ENCODE assay signal across 9 cellular contexts in the genomic region with DNA sequence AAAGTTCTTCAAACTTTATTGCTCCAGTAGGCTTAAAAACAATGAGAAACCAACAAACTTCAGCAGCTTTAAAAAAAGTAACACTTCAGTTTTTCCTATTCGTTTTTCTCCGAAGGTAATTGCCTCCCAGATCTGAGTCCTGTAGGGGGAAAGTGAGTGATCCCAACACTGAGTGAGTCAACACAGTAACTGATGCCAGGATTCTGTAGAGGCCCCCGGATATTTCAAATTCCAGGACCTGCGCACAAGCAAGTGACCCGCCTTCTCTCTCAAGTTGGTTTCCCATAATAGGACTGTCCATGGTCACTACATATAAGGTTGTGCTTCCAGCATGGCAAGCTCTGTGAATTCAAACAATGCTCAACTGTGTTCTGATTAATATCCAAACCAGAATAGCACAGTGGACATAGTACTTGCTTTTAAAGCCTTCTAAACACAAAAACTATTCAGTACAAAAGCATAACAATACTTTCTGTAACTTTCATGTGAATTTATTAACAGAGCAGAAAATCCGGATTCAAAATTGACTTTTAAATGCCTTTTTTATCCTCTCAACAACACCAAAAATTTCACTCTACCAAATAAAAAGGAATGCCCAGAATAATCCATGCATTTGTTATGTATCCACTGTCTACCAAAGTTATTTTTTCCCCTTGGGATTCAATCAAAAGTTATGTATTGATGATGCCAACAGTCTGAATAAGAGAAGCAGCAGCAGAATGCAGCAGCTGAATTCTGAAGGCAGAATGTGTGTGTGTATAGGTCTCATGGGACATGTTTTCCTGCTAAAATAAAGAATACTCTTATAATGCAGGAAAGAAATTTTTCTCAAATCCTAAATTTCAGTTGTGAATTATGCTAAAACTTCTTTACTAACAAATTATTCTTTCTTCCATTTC. TPM values are rescaled to one million over a fixed set of nuclear protein-coding genes. Genes with fewer than 3 reads are reported as not detected.
DNase-seq lines count a peak whose midpoint lies in the region; ATAC-seq and TF ChIP-seq lines count a peak whose summit lies in the region.
"Had no signal": no experiment of that assay in that cellular context is flagged by ENCODE, and none has a peak within 500 bp of the region (broad histone marks: within the 10 kb centered on the region; RNA-seq: fewer than 3 reads in every experiment).

A gene (minus strand): TSS at position 194 of the 899 bp plus-strand sequence. CDS start 237 bp downstream, outside the sequence.

- no peak for ATAC-seq in activated naive CD4-positive, alpha-beta T cell treated with anti-CD3 and anti-CD28 coated beads, Interleukin-2, amount 50 U/mL, for 72 hours

- H3K9me3 ChIP-seq in esophagus squamous epithelium (no peaks in the 10 kb centered on the region), subcutaneous abdominal adipose tissue (ENCODE audit: control insufficient read depth in 5 of 5, low read length in 5 of 5) (peaks cover 0 to 2% (median 0%) of the 10 kb centered on the region in 5 donors)

- H3K9ac ChIP-seq in subcutaneous abdominal adipose tissue (ENCODE audit: low read length in 5 of 5) = peak within 1 kb of the TSS; percentile 37 to 75 (median 42)

- WGBS in esophagus squamous epithelium, 2 donors = 26 to 34% methylated on average over 4 to 5 of the region's 6 CpGs

- intact Hi-C loops in esophagus squamous epithelium (cut with DNase I) = no loop called here

- H3K4me3 Mint-ChIP-seq in activated naive CD8-positive, alpha-beta T cell treated with anti-CD3 and anti-CD28 coated beads for 36 hours = no peak within 1 kb of the TSS

- no peaks in the 10 kb centered on the region for H3K27me3 ChIP-seq in esophagus squamous epithelium
- no peaks in the 10 kb centered on the region for H3K27me3 ChIP-seq in subcutaneous abdominal adipose tissue (ENCODE audit: control insufficient read depth in 5 of 5, insufficient read depth in 4 of 5, low read length in 5 of 5)

- TF ChIP-seq CTCF in esophagus squamous epithelium (IDR thresholded peaks at IDR 0.05) = no peak

- H3K4me3 ChIP-seq in esophagus squamous epithelium = peak within 1 kb of the TSS in 3 of 4 donors; percentile 29 to 48 (median 33)
- H3K4me3 ChIP-seq in subcutaneous abdominal adipose tissue (ENCODE audit: low read depth in 1 of 5, low read length in 5 of 5) = peak within 1 kb of the TSS; percentile 52 to 62 (median 57)

- H3K36me3 ChIP-seq in esophagus squamous epithelium (no peaks in the 10 kb centered on the region), subcutaneous abdominal adipose tissue (ENCODE audit: control insufficient read depth in 5 of 5, insufficient read depth in 5 of 5, low read length in 5 of 5) (no peaks in the 10 kb centered on the region)

- H3K9me3 Mint-ChIP-seq in activated naive CD8-positive, alpha-beta T cell treated with anti-CD3 and anti-CD28 coated beads for 36 hours = no peaks in the 10 kb centered on the region
- H3K9me3 Mint-ChIP-seq in activated naive CD4-positive, alpha-beta T cell treated with anti-CD3 and anti-CD28 coated beads, Interleukin-2, amount 50 U/mL, for 72 hours = no peaks in the 10 kb centered on the region

- H3K27ac Mint-ChIP-seq in activated naive CD8-positive, alpha-beta T cell treated with anti-CD3 and anti-CD28 coated beads for 36 hours = no peak within 1 kb of the TSS
- H3K27ac Mint-ChIP-seq in activated naive CD4-positive, alpha-beta T cell treated with anti-CD3 and anti-CD28 coated beads, Interleukin-2, amount 50 U/mL, for 72 hours = no peak within 1 kb of the TSS

- no peaks in the 10 kb centered on the region for H3K4me1 Mint-ChIP-seq in activated naive CD8-positive, alpha-beta T cell treated with anti-CD3 and anti-CD28 coated beads for 36 hours

- no peaks in the 10 kb centered on the region for H3K36me3 Mint-ChIP-seq in activated naive CD8-positive, alpha-beta T cell treated with anti-CD3 and anti-CD28 coated beads for 36 hours
- H3K36me3 Mint-ChIP-seq in activated naive CD4-positive, alpha-beta T cell treated with anti-CD3 and anti-CD28 coated beads, Interleukin-2, amount 50 U/mL, for 72 hours = no peaks in the 10 kb centered on the region

- H3K27me3 Mint-ChIP-seq in activated naive CD8-positive, alpha-beta T cell treated with anti-CD3 and anti-CD28 coated beads for 36 hours = no peaks in the 10 kb centered on the region

- DNase-seq in NCI-H226 (peak; percentile 60), esophagus squamous epithelium (lab: John Stamatoyannopoulos, UW) (no peak), medulla oblongata (ENCODE audit: extremely low spot score) (peak; percentile 61), amniotic stem cell (lab: John Stamatoyannopoulos, UW) (no peak), HuH-7.5 (ENCODE audit: low spot score) (no peak)
- DNase-seq in activated naive CD8-positive, alpha-beta T cell treated with anti-CD3 and anti-CD28 coated beads for 36 hours = no peak
- no peak for DNase-seq in activated naive CD4-positive, alpha-beta T cell treated with anti-CD3 and anti-CD28 coated beads, Interleukin-2, amount 50 U/mL, for 72 hours (ENCODE audit: low spot score in 2 of 2)
- DNase-seq: RPMI8226 had no signal

- no peaks in the 10 kb centered on the region for H3K4me1 ChIP-seq in esophagus squamous epithelium
- no peaks in the 10 kb centered on the region for H3K4me1 ChIP-seq in subcutaneous abdominal adipose tissue (ENCODE audit: control insufficient read depth in 5 of 5, insufficient read depth in 5 of 5, low read length in 5 of 5)

- TF ChIP-seq POLR2A in esophagus squamous epithelium (IDR thresholded peaks at IDR 0.05) = no peak

- H3K27ac ChIP-seq in esophagus squamous epithelium (peak within 1 kb of the TSS in 2 of 4 donors; percentile 47 to 66), subcutaneous abdominal adipose tissue (ENCODE audit: low read depth, low read length) (peak within 1 kb of the TSS; percentile 68)

RNA-seq across cellular contexts. Expression of the gene that starts here (rescaled TPM):
- total RNA-seq in esophagus squamous epithelium = 10 to 100 TPM in 2 of 4 donors, 1 to 10 TPM in 2; 2.2 to 26.7 (median 7.8) TPM
- total RNA-seq in activated naive CD8-positive, alpha-beta T cell treated with anti-CD3 and anti-CD28 coated beads for 36 hours = under 1 TPM; 0.08 to 0.46 TPM
- total RNA-seq in activated naive CD4-positive, alpha-beta T cell treated with anti-CD3 and anti-CD28 coated beads, Interleukin-2, amount 50 U/mL, for 72 hours = 1 to 10 TPM in 1 of 2 donors, under 1 TPM in 1; 0.43 to 2.0 TPM

Comparison
In these comparisons a context has a peak if more than half of its experiments do, and no peak if none do; other contexts are left out.
1. DNase-seq: peak in NCI-H226 (single experiment) and medulla oblongata (single experiment); none in esophagus squamous epithelium (single experiment), activated naive CD8-positive, alpha-beta T cell treated with anti-CD3 and anti-CD28 coated beads for 36 hours (single experiment), amniotic stem cell (single experiment), activated naive CD4-positive, alpha-beta T cell treated with anti-CD3 and anti-CD28 coated beads, Interleukin-2, amount 50 U/mL, for 72 hours (0 of 2) and HuH-7.5 (single experiment).